Comparison of ENCODE assay signal across 1 cellular context in the genomic region with DNA sequence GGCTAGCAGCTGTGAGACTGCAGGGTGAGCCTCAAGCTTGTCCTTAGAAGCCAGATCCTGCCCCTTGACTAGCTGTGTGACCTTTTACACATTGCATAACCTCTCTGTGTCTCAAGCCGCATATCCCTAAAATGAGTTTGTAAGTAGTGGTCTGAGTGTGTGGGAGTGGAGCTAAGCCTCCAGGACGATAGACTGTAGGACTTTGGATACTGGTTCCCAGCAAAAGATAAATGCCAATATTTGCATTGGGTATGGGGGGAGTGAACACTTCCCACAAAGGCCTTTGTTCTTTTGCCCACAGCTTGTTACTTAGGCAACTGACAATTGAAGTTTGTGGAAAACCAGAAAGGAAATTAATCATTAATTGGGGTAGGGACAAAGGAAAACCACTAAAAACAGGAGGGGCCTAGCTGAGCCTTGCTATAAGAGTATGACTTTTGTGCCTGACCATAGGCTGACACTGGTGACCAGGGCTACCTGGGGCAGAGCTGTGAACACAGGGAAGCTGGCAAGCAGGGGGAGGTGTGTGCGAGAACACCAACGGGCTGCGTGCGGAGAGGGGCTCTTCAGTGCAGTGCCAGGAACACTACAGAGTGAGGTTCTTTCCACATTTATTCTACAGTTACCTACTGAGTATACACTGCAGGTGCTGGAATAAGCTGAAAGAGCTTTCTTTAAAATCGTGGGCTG.
TF ChIP-seq lines count a peak whose summit lies in the region.

No MANE protein-coding gene starts in this region.

TF ChIP-seq in HepG2, 621 proteins besides CTCF, POLR2A, EP300 and RAD21 (continued from another document and continues in another):
- TF ChIP-seq, protein P1, sequence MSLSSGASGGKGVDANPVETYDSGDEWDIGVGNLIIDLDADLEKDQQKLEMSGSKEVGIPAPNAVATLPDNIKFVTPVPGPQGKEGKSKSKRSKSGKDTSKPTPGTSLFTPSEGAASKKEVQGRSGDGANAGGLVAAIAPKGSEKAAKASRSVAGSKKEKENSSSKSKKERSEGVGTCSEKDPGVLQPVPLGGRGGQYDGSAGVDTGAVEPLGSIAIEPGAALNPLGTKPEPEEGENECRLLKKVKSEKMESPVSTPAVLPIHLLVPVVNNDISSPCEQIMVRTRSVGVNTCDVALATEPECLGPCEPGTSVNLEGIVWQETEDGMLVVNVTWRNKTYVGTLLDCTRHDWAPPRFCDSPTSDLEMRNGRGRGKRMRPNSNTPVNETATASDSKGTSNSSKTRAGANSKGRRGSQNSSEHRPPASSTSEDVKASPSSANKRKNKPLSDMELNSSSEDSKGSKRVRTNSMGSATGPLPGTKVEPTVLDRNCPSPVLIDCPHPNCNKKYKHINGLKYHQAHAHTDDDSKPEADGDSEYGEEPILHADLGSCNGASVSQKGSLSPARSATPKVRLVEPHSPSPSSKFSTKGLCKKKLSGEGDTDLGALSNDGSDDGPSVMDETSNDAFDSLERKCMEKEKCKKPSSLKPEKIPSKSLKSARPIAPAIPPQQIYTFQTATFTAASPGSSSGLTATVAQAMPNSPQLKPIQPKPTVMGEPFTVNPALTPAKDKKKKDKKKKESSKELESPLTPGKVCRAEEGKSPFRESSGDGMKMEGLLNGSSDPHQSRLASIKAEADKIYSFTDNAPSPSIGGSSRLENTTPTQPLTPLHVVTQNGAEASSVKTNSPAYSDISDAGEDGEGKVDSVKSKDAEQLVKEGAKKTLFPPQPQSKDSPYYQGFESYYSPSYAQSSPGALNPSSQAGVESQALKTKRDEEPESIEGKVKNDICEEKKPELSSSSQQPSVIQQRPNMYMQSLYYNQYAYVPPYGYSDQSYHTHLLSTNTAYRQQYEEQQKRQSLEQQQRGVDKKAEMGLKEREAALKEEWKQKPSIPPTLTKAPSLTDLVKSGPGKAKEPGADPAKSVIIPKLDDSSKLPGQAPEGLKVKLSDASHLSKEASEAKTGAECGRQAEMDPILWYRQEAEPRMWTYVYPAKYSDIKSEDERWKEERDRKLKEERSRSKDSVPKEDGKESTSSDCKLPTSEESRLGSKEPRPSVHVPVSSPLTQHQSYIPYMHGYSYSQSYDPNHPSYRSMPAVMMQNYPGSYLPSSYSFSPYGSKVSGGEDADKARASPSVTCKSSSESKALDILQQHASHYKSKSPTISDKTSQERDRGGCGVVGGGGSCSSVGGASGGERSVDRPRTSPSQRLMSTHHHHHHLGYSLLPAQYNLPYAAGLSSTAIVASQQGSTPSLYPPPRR (CRISPR knock-in tag; IDR thresholded peaks at IDR 0.05; ENCODE audit: borderline replicate concordance) = peak; percentile 93
- TF ChIP-seq CEBPB (IDR thresholded peaks at IDR 0.05; ENCODE audit: borderline replicate concordance, low read depth, low read length) (peak; percentile 59; the same call in 1 of the 2 replicates), HNRNPK (IDR thresholded peaks at IDR 0.05; ENCODE audit: low read depth, low read length, poor library complexity, severe bottlenecking) (no peak), ZNF256 (CRISPR knock-in tag; conservative IDR thresholded peaks at IDR 0.05) (no peak), KAT8 (CRISPR knock-in tag; IDR thresholded peaks at IDR 0.05) (peak; percentile 64), KLF16 (CRISPR knock-in tag; IDR thresholded peaks at IDR 0.05) (peak in 1 of 2 experiments; percentile 73; a peak in 2 of 4 replicates), ZNF451 (CRISPR knock-in tag; IDR thresholded peaks at IDR 0.05) (no peak), ZZZ3 (CRISPR knock-in tag; IDR thresholded peaks at IDR 0.05; ENCODE audit: borderline replicate concordance) (no peak), NFYB (CRISPR knock-in tag; IDR thresholded peaks at IDR 0.05) (no peak), POLR2AphosphoS5 (IDR thresholded peaks at IDR 0.05; ENCODE audit: low read depth, low read length) (peak; percentile 85), ZNF24 (IDR thresholded peaks at IDR 0.05) (no peak), SNAPC2 (CRISPR knock-in tag; IDR thresholded peaks at IDR 0.05) (0 out of 2 replicates have a peak, but pooled peaks have one; percentile 41), ZNF761 (CRISPR knock-in tag; conservative IDR thresholded peaks at IDR 0.05) (peak; percentile 77; the same call in 1 of the 2 replicates), ZFP41 (CRISPR knock-in tag; IDR thresholded peaks at IDR 0.05; ENCODE audit: borderline replicate concordance) (no peak), ZNF749 (CRISPR knock-in tag; IDR thresholded peaks at IDR 0.05; ENCODE audit: borderline replicate concordance) (peak; percentile 84; the same call in 1 of the 2 replicates), HOXA7 (CRISPR knock-in tag; IDR thresholded peaks at IDR 0.05) (no peak), SAP130 (CRISPR knock-in tag; IDR thresholded peaks at IDR 0.05; ENCODE audit: low read depth) (peak; percentile 64), ZNF547 (CRISPR knock-in tag; IDR thresholded peaks at IDR 0.05) (no peak), REL (CRISPR knock-in tag; conservative IDR thresholded peaks at IDR 0.05) (no peak), SYNCRIP (IDR thresholded peaks at IDR 0.05; ENCODE audit: insufficient read depth, low read depth, low read length) (no peak), ZNF777 (CRISPR knock-in tag; IDR thresholded peaks at IDR 0.05) (no peak), NR2F2 (IDR thresholded peaks at IDR 0.05; ENCODE audit: borderline replicate concordance, low read depth) (peak; percentile 81; the same call in 1 of the 2 replicates), ZNF790 (CRISPR knock-in tag; IDR thresholded peaks at IDR 0.05; ENCODE audit: borderline replicate concordance) (no peak), ZNF367 (CRISPR knock-in tag; IDR thresholded peaks at IDR 0.05; ENCODE audit: borderline replicate concordance) (no peak), ZNF773 (CRISPR knock-in tag; IDR thresholded peaks at IDR 0.05; ENCODE audit: borderline replicate concordance) (no peak), HNRNPL (IDR thresholded peaks at IDR 0.05; ENCODE audit: low read depth, low read length) (no peak), ZNF616 (CRISPR knock-in tag; IDR thresholded peaks at IDR 0.05; ENCODE audit: low read depth) (no peak)
- TF ChIP-seq, protein P2, sequence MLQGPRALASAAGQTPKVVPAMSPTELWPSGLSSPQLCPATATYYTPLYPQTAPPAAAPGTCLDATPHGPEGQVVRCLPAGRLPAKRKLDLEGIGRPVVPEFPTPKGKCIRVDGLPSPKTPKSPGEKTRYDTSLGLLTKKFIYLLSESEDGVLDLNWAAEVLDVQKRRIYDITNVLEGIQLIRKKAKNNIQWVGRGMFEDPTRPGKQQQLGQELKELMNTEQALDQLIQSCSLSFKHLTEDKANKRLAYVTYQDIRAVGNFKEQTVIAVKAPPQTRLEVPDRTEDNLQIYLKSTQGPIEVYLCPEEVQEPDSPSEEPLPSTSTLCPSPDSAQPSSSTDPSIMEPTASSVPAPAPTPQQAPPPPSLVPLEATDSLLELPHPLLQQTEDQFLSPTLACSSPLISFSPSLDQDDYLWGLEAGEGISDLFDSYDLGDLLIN (CRISPR knock-in tag; IDR thresholded peaks at IDR 0.05; ENCODE audit: borderline replicate concordance) = no peak
- TF ChIP-seq, protein P3, sequence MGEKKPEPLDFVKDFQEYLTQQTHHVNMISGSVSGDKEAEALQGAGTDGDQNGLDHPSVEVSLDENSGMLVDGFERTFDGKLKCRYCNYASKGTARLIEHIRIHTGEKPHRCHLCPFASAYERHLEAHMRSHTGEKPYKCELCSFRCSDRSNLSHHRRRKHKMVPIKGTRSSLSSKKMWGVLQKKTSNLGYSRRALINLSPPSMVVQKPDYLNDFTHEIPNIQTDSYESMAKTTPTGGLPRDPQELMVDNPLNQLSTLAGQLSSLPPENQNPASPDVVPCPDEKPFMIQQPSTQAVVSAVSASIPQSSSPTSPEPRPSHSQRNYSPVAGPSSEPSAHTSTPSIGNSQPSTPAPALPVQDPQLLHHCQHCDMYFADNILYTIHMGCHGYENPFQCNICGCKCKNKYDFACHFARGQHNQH (CRISPR knock-in tag; IDR thresholded peaks at IDR 0.05) = peak; percentile 77
- TF ChIP-seq, protein P4, sequence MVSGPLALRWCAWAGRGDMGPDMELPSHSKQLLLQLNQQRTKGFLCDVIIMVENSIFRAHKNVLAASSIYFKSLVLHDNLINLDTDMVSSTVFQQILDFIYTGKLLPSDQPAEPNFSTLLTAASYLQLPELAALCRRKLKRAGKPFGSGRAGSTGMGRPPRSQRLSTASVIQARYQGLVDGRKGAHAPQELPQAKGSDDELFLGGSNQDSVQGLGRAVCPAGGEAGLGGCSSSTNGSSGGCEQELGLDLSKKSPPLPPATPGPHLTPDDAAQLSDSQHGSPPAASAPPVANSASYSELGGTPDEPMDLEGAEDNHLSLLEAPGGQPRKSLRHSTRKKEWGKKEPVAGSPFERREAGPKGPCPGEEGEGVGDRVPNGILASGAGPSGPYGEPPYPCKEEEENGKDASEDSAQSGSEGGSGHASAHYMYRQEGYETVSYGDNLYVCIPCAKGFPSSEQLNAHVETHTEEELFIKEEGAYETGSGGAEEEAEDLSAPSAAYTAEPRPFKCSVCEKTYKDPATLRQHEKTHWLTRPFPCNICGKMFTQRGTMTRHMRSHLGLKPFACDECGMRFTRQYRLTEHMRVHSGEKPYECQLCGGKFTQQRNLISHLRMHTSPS (CRISPR knock-in tag; IDR thresholded peaks at IDR 0.05; ENCODE audit: low read depth) = peak; percentile 66
- TF ChIP-seq, protein P5, sequence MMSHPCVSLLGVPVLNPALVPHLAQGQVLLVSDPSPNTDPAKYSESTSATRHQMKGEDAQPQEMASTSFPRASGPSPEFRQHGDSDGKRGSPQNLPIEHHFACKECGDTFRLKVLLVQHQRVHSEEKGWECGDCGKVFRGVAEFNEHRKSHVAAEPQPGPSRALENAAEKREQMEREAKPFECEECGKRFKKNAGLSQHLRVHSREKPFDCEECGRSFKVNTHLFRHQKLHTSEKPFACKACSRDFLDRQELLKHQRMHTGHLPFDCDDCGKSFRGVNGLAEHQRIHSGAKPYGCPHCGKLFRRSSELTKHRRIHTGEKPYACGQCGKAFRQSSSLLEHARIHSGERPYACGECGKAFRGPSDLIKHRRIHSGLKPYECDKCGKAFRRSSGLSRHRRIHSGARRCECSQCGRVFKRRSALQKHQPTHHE (CRISPR knock-in tag; IDR thresholded peaks at IDR 0.05; ENCODE audit: borderline replicate concordance) = no peak
- TF ChIP-seq, protein P6, sequence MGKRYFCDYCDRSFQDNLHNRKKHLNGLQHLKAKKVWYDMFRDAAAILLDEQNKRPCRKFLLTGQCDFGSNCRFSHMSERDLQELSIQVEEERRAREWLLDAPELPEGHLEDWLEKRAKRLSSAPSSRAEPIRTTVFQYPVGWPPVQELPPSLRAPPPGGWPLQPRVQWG (CRISPR knock-in tag; IDR thresholded peaks at IDR 0.05; ENCODE audit: borderline replicate concordance, low read depth) = no peak
- TF ChIP-seq, protein P7, sequence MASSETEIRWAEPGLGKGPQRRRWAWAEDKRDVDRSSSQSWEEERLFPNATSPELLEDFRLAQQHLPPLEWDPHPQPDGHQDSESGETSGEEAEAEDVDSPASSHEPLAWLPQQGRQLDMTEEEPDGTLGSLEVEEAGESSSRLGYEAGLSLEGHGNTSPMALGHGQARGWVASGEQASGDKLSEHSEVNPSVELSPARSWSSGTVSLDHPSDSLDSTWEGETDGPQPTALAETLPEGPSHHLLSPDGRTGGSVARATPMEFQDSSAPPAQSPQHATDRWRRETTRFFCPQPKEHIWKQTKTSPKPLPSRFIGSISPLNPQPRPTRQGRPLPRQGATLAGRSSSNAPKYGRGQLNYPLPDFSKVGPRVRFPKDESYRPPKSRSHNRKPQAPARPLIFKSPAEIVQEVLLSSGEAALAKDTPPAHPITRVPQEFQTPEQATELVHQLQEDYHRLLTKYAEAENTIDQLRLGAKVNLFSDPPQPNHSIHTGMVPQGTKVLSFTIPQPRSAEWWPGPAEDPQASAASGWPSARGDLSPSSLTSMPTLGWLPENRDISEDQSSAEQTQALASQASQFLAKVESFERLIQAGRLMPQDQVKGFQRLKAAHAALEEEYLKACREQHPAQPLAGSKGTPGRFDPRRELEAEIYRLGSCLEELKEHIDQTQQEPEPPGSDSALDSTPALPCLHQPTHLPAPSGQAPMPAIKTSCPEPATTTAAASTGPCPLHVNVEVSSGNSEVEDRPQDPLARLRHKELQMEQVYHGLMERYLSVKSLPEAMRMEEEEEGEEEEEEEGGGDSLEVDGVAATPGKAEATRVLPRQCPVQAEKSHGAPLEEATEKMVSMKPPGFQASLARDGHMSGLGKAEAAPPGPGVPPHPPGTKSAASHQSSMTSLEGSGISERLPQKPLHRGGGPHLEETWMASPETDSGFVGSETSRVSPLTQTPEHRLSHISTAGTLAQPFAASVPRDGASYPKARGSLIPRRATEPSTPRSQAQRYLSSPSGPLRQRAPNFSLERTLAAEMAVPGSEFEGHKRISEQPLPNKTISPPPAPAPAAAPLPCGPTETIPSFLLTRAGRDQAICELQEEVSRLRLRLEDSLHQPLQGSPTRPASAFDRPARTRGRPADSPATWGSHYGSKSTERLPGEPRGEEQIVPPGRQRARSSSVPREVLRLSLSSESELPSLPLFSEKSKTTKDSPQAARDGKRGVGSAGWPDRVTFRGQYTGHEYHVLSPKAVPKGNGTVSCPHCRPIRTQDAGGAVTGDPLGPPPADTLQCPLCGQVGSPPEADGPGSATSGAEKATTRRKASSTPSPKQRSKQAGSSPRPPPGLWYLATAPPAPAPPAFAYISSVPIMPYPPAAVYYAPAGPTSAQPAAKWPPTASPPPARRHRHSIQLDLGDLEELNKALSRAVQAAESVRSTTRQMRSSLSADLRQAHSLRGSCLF (CRISPR knock-in tag; IDR thresholded peaks at IDR 0.05; ENCODE audit: borderline replicate concordance) = no peak
- TF ChIP-seq, protein P8, sequence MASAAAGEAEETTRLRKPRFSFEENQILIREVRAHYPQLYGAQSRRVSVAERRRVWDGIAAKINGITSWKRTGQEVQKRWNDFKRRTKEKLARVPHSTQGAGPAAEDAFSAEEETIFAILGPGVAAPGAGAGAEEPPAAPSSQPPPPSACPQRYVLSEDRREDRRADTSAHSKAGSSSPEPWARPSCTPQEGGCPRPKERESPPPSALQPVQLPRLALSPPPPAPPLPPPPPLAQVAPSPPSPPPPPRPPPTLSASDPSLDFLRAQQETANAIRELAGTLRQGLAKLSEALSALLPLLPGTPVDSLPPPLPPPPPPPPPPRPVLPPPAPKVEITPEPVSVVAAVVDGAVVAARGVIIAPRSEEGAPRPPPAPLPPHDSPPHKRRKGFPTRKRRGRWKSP (CRISPR knock-in tag; IDR thresholded peaks at IDR 0.05) = no peak; the same call in 1 of the 2 replicates
- TF ChIP-seq, protein P9, sequence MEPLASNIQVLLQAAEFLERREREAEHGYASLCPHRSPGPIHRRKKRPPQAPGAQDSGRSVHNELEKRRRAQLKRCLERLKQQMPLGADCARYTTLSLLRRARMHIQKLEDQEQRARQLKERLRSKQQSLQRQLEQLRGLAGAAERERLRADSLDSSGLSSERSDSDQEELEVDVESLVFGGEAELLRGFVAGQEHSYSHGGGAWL (CRISPR knock-in tag; IDR thresholded peaks at IDR 0.05) = no peak
- TF ChIP-seq, protein P10, sequence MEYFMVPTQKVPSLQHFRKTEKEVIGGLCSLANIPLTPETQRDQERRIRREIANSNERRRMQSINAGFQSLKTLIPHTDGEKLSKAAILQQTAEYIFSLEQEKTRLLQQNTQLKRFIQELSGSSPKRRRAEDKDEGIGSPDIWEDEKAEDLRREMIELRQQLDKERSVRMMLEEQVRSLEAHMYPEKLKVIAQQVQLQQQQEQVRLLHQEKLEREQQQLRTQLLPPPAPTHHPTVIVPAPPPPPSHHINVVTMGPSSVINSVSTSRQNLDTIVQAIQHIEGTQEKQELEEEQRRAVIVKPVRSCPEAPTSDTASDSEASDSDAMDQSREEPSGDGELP (IDR thresholded peaks at IDR 0.05; ENCODE audit: borderline replicate concordance, low read depth) = no peak
